ENCODE assay signal across 23 cellular contexts in genomic region chr6:50990750-50991446, GRCh38.
DNase-seq lines count a peak whose midpoint lies in the region; ATAC-seq, FAIRE-seq and TF ChIP-seq lines count a peak whose summit lies in the region.
"Had no signal": no experiment of that assay in that cellular context is flagged by ENCODE, and none has a peak within 500 bp of the region (broad histone marks: within the 10 kb centered on the region; RNA-seq: fewer than 3 reads in every experiment).

No MANE protein-coding gene starts in this region.

- no peaks in the 10 kb centered on the region for H3K4me1 Mint-ChIP-seq in astrocyte (ENCODE audit: low read depth, unreplicated experiment)
- H3K4me1 Mint-ChIP-seq in effector memory CD8-positive, alpha-beta T cell (ENCODE audit: low read depth in 2 of 2), result no peaks in the 10 kb centered on the region
- H3K4me1 Mint-ChIP-seq: activated CD4-positive, alpha-beta T cell treated with anti-CD3 and anti-CD28 coated beads for 36 hours; stimulated activated naive CD8-positive, alpha-beta T cell treated with anti-CD3 and anti-CD28 coated beads, Interleukin-15, amount 100 ng/mL, for 72 hours had no signal

- H3K36me3 ChIP-seq in astrocyte (ENCODE audit: insufficient read depth, low read length) (no peaks in the 10 kb centered on the region), pancreas (no peaks in the 10 kb centered on the region)
- H3K36me3 ChIP-seq: gastroesophageal sphincter, left ventricle myocardium inferior, sigmoid colon, SJSA1, thyroid gland had no signal

- H3K9me3 ChIP-seq in astrocyte (ENCODE audit: insufficient read depth, low read depth, low read length) (no peaks in the 10 kb centered on the region), pancreas (no peaks in the 10 kb centered on the region)
- H3K9me3 ChIP-seq: gastroesophageal sphincter, left ventricle myocardium inferior, sigmoid colon, SJSA1, thyroid gland had no signal

- H3K4me1 ChIP-seq in astrocyte (ENCODE audit: insufficient read depth, low read length) (no peaks in the 10 kb centered on the region), pancreas (no peaks in the 10 kb centered on the region)
- H3K4me1 ChIP-seq: gastroesophageal sphincter, left ventricle myocardium inferior, sigmoid colon, SJSA1, thyroid gland had no signal

- intact Hi-C loops in posterior vena cava (cut with DNase I), result no loop called here
- intact Hi-C loops in pancreas (cut with DNase I), result no loop called here

- H3K4me2 ChIP-seq in astrocyte (ENCODE audit: low read length), result no peak overlapping the region

- H3K36me3 Mint-ChIP-seq in astrocyte (ENCODE audit: low read depth, unreplicated experiment), result no peaks in the 10 kb centered on the region
- H3K36me3 Mint-ChIP-seq in effector memory CD8-positive, alpha-beta T cell (ENCODE audit: insufficient read depth), result no peaks in the 10 kb centered on the region

- no peaks in the 10 kb centered on the region for H3K79me2 ChIP-seq in astrocyte (ENCODE audit: insufficient read depth, low read length)

- no peak overlapping the region for H3K4me3 ChIP-seq in astrocyte (ENCODE audit: insufficient read depth, low read depth, low read length)
- H3K4me3 ChIP-seq in fibroblast of the aortic adventitia (ENCODE audit: low read depth, low read length), result no peak overlapping the region
- no peak overlapping the region for H3K4me3 ChIP-seq in pancreas
- H3K4me3 ChIP-seq: gastroesophageal sphincter, left ventricle myocardium inferior, sigmoid colon, SJSA1, thyroid gland had no signal

- no peak overlapping the region for H2AFZ ChIP-seq in astrocyte (ENCODE audit: low read depth, low read length)

- no peak overlapping the region for H3K27ac Mint-ChIP-seq in astrocyte (ENCODE audit: unreplicated experiment)
- no peak overlapping the region for H3K27ac Mint-ChIP-seq in effector memory CD8-positive, alpha-beta T cell
- H3K27ac Mint-ChIP-seq: activated CD4-positive, alpha-beta T cell treated with anti-CD3 and anti-CD28 coated beads for 36 hours; activated T-cell treated with anti-CD3 and anti-CD28 coated beads, Interleukin-2, amount 50 U/mL, for 72 hours; CD4-positive, alpha-beta T cell; nephron; stimulated activated naive CD8-positive, alpha-beta T cell treated with anti-CD3 and anti-CD28 coated beads, Interleukin-15, amount 100 ng/mL, for 72 hours had no signal

- no peaks in the 10 kb centered on the region for H4K20me1 ChIP-seq in astrocyte (ENCODE audit: insufficient read depth, low read length)

- DNase-seq in HT1080 (ENCODE audit: low read depth) (peak; percentile 72), astrocyte (ENCODE audit: low read depth) (peak; percentile 2), fibroblast of the aortic adventitia (ENCODE audit: low read depth) (peak; percentile 4), posterior vena cava (ENCODE audit: low spot score) (no peak), pancreas (no peak), mesenteric fat pad (ENCODE audit: low spot score) (no peak)
- DNase-seq in effector memory CD8-positive, alpha-beta T cell, result no peak
- DNase-seq: activated CD4-positive, alpha-beta T cell treated with anti-CD3 and anti-CD28 coated beads for 36 hours; activated naive CD4-positive, alpha-beta T cell treated with Interleukin-2 at 50 U/mL for 16 hours; activated T-cell treated with anti-CD3 and anti-CD28 coated beads, Interleukin-2, amount 50 U/mL, for 72 hours; amygdala; CD4-positive, alpha-beta T cell; hippocampal formation; left ventricle myocardium inferior; MM.1S; NCI-H1417; NCI-H2081 treated with DMSO at 0.1 percent for 48 hours; sigmoid colon; stimulated activated naive CD8-positive, alpha-beta T cell treated with anti-CD3 and anti-CD28 coated beads, Interleukin-15, amount 100 ng/mL, for 72 hours; thyroid gland had no signal

- no peak for ATAC-seq in pancreas
- no peak for ATAC-seq in effector memory CD8-positive, alpha-beta T cell (replicated peaks)
- ATAC-seq: activated CD4-positive, alpha-beta T cell treated with anti-CD3 and anti-CD28 coated beads for 36 hours; activated T-cell treated with anti-CD3 and anti-CD28 coated beads, Interleukin-2, amount 50 U/mL, for 72 hours; gastroesophageal sphincter; stimulated activated naive CD8-positive, alpha-beta T cell treated with anti-CD3 and anti-CD28 coated beads, Interleukin-15, amount 100 ng/mL, for 72 hours had no signal

- no peak overlapping the region for H3K27ac ChIP-seq in astrocyte (ENCODE audit: low read depth, low read length)
- H3K27ac ChIP-seq in pancreas, result no peak overlapping the region
- H3K27ac ChIP-seq: gastroesophageal sphincter, left ventricle myocardium inferior, sigmoid colon, SJSA1, thyroid gland had no signal

- no peaks in the 10 kb centered on the region for H3K27me3 ChIP-seq in astrocyte (ENCODE audit: insufficient read depth, low read length)
- no peaks in the 10 kb centered on the region for H3K27me3 ChIP-seq in pancreas
- H3K27me3 ChIP-seq: gastroesophageal sphincter, sigmoid colon, SJSA1, thyroid gland had no signal

- TF ChIP-seq CTCF in astrocyte (IDR thresholded peaks at IDR 0.05; ENCODE audit: insufficient read depth, low read depth, low read length) (no peak), fibroblast of the aortic adventitia (IDR thresholded peaks at IDR 0.05; ENCODE audit: insufficient read depth, low read length) (no peak), pancreas (IDR thresholded peaks at IDR 0.05) (no peak)

- no peak overlapping the region for H3K9ac ChIP-seq in astrocyte (ENCODE audit: low read length)

- FAIRE-seq in astrocyte (lab: Jason Lieb, UNC) (no peak), pancreas (lab: Jason Lieb, UNC) (no peak)

- H3K9me3 Mint-ChIP-seq in astrocyte (ENCODE audit: unreplicated experiment), result no peaks in the 10 kb centered on the region
- peaks cover 0 to 4% of the 10 kb centered on the region in 2 donors for H3K9me3 Mint-ChIP-seq in effector memory CD8-positive, alpha-beta T cell
- H3K9me3 Mint-ChIP-seq: CD4-positive, alpha-beta T cell; nephron had no signal

- H3K4me3 Mint-ChIP-seq in astrocyte (ENCODE audit: unreplicated experiment), result no peak overlapping the region
- no peak overlapping the region for H3K4me3 Mint-ChIP-seq in effector memory CD8-positive, alpha-beta T cell
- H3K4me3 Mint-ChIP-seq: activated CD4-positive, alpha-beta T cell treated with anti-CD3 and anti-CD28 coated beads for 36 hours; activated T-cell treated with anti-CD3 and anti-CD28 coated beads, Interleukin-2, amount 50 U/mL, for 72 hours; CD4-positive, alpha-beta T cell; nephron; stimulated activated naive CD8-positive, alpha-beta T cell treated with anti-CD3 and anti-CD28 coated beads, Interleukin-15, amount 100 ng/mL, for 72 hours had no signal

- WGBS in pancreas, 2 donors, result 64 to 73% methylated on average over 7 of the region's 7 CpGs

- no peaks in the 10 kb centered on the region for H3K27me3 Mint-ChIP-seq in astrocyte (ENCODE audit: low read depth, unreplicated experiment)
- no peaks in the 10 kb centered on the region for H3K27me3 Mint-ChIP-seq in effector memory CD8-positive, alpha-beta T cell
- H3K27me3 Mint-ChIP-seq: activated CD4-positive, alpha-beta T cell treated with anti-CD3 and anti-CD28 coated beads for 36 hours; CD4-positive, alpha-beta T cell; stimulated activated naive CD8-positive, alpha-beta T cell treated with anti-CD3 and anti-CD28 coated beads, Interleukin-15, amount 100 ng/mL, for 72 hours had no signal

Comparison
In these comparisons a context has a peak if more than half of its experiments do, and no peak if none do; other contexts are left out.
1. DNase-seq: peak in HT1080 (single experiment), astrocyte (single experiment) and fibroblast of the aortic adventitia (single experiment); none in posterior vena cava (single experiment), pancreas (0 of 6), effector memory CD8-positive, alpha-beta T cell (0 of 3) and mesenteric fat pad (single experiment).